ENCODE assay signal across 1 cellular context in the genomic region with DNA sequence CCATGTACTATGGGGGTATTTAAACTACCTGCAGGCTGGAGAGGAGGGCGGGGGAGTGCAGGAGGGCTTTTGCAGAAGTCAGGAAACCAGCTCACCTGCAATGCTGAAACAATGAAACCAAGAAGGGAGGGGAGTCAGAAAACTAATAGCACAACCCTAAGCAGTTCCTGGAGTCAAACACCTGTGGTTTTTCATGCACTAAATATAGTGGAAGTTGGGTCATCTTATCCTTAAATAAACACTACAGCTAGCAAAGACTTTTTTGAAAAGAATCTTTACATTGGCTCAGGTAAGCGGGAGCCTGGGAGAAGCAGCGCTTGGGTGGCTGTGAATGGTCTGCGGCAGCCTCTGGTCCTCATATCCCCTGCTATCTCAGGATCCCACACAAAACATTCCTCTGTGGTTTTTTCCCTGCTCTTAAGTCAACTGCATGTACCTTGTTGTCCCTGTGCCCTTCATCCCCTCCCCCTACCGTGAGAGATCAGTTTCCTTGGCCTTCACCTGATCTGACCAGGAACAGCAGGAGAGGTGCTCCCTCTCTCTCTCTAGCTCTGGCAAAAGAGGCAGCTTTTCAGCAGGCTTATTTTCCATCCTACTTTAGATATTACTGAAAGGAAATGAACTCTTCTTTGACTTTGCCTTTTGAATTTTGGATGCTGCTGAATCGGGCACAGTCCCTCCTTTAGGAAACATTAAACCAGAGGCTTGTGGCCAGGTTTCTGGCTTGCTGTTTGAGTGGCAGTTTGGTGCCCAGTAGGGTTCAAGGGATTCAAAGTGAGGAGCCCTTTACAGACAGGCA.
TF ChIP-seq lines count a peak whose summit lies in the region.

No MANE protein-coding gene starts in this region.

TF ChIP-seq in SK-N-SH, 30 proteins besides CTCF, POLR2A, EP300 and RAD21 (continued from another document):
- TF ChIP-seq USF2 (IDR thresholded peaks at IDR 0.05; ENCODE audit: borderline replicate concordance, low read depth, low read length) (no peak), REST (IDR thresholded peaks at IDR 0.05; ENCODE audit: low read depth, low read length) (no peak), FOSL2 (IDR thresholded peaks at IDR 0.05; ENCODE audit: borderline replicate concordance, low read depth) (no peak)
